ENCODE assay signal across 13 cellular contexts in genomic region chr1:41882068-41882477, GRCh38. TPM values are rescaled to one million over a fixed set of nuclear protein-coding genes. Genes with fewer than 3 reads are reported as not detected.
DNase-seq lines count a peak whose midpoint lies in the region; ATAC-seq, FAIRE-seq and TF ChIP-seq lines count a peak whose summit lies in the region.
"Had no signal": no experiment of that assay in that cellular context is flagged by ENCODE, and none has a peak within 500 bp of the region (broad histone marks: within the 10 kb centered on the region; RNA-seq: fewer than 3 reads in every experiment).

No MANE protein-coding gene starts in this region.

- peaks cover 13% of the 10 kb centered on the region for H3K4me1 Mint-ChIP-seq in activated T-helper 2 cell treated with anti-CD3 and anti-CD28 coated beads, Interferon-gamma antibody, Interleukin-2, Interleukin-4, amounts not matched to agents 10 μg/mL and 5 μg/mL and 100 μg/mL, durations not matched to agents 14 hours and 24 hours and 36 hours (ENCODE audit: low read depth)

- H3K36me3 ChIP-seq in breast epithelium (no peaks in the 10 kb centered on the region), mammary epithelial cell (ENCODE audit: insufficient read depth, low read length) (no peaks in the 10 kb centered on the region), upper lobe of left lung (no peaks in the 10 kb centered on the region), kidney (ENCODE audit: control insufficient read depth in 1 of 2, insufficient read depth in 2 of 2, low read length in 2 of 2) (no peaks in the 10 kb centered on the region)
- H3K36me3 ChIP-seq: Peyer's patch, spleen had no signal

- ATAC-seq in upper lobe of left lung (ENCODE audit: low FRiP score in 2 of 2) (no peak), GM21737 (IDR thresholded peaks at IDR 0.05; ENCODE audit: unreplicated experiment) (no peak)

- H3K27ac ChIP-seq in breast epithelium (peak overlapping the region; percentile 77 to 81), mammary epithelial cell (ENCODE audit: insufficient read depth, low read depth, low read length) (no peak overlapping the region), upper lobe of left lung (peak overlapping the region in 3 of 4 donors; percentile 3 to 42 (median 23)), kidney (ENCODE audit: low read depth in 2 of 2, low read length in 2 of 2) (no peak overlapping the region)
- H3K27ac ChIP-seq: spleen had no signal

- intact Hi-C loops in breast epithelium (cut with DNase I; ENCODE audit: low total_unique reads) (no loop called here), mammary epithelial cell (cut with micrococcal nuclease) (no loop called here), kidney (cut with DNase I) (no loop called here)
- intact Hi-C loops in activated T-helper 2 cell treated with anti-CD3 and anti-CD28 coated beads, Interferon-gamma antibody, Interleukin-2, Interleukin-4, amounts not matched to agents 10 μg/mL and 5 μg/mL and 100 μg/mL, durations not matched to agents 14 hours and 24 hours and 36 hours (cut with micrococcal nuclease): no loop called here

- H3K9me3 ChIP-seq in breast epithelium (no peaks in the 10 kb centered on the region), mammary epithelial cell (replicated peaks; ENCODE audit: insufficient read depth, low read length) (no peaks in the 10 kb centered on the region), upper lobe of left lung (no peaks in the 10 kb centered on the region), kidney (ENCODE audit: control insufficient read depth in 1 of 2, low read length in 2 of 2) (no peaks in the 10 kb centered on the region)
- H3K9me3 ChIP-seq: Peyer's patch, spleen had no signal

- H3K4me1 ChIP-seq in breast epithelium (no peaks in the 10 kb centered on the region), mammary epithelial cell (ENCODE audit: insufficient read depth, low read length) (peaks cover 7% of the 10 kb centered on the region), upper lobe of left lung (peaks cover 6 to 17% (median 13%) of the 10 kb centered on the region in 4 donors), kidney (ENCODE audit: control insufficient read depth in 1 of 2, insufficient read depth in 1 of 2, low read depth in 1 of 2, low read length in 2 of 2) (no peaks in the 10 kb centered on the region)
- H3K4me1 ChIP-seq: Peyer's patch had no signal

- no peaks in the 10 kb centered on the region for H3K36me3 Mint-ChIP-seq in activated T-helper 2 cell treated with anti-CD3 and anti-CD28 coated beads, Interferon-gamma antibody, Interleukin-2, Interleukin-4, amounts not matched to agents 10 μg/mL and 5 μg/mL and 100 μg/mL, durations not matched to agents 14 hours and 24 hours and 36 hours (ENCODE audit: low read depth)
- H3K36me3 Mint-ChIP-seq: IgD-negative memory B cell had no signal

- no peak overlapping the region for H3K4me3 Mint-ChIP-seq in activated T-helper 2 cell treated with anti-CD3 and anti-CD28 coated beads, Interferon-gamma antibody, Interleukin-2, Interleukin-4, amounts not matched to agents 10 μg/mL and 5 μg/mL and 100 μg/mL, durations not matched to agents 14 hours and 24 hours and 36 hours (ENCODE audit: low read depth)

- no peak for FAIRE-seq in kidney (lab: Jason Lieb, UNC)
- FAIRE-seq: frontal cortex had no signal

- H3K9ac ChIP-seq in mammary epithelial cell (ENCODE audit: insufficient read depth, low read length) (no peak overlapping the region), kidney (ENCODE audit: low read length in 2 of 2) (no peak overlapping the region)

- BruUV-seq in mammary epithelial cell (replicated peaks; lab: Mats Ljungman, UMichigan): no TSS peak

- WGBS in mammary epithelial cell (ENCODE audit: low coverage, missing lambda C conversion rate): 77% methylated on average over 5 of the region's 5 CpGs
- 53 to 59% methylated on average over 5 of the region's 5 CpGs for WGBS in upper lobe of left lung, 2 donors

- no peaks in the 10 kb centered on the region for H3K79me2 ChIP-seq in mammary epithelial cell (ENCODE audit: insufficient read depth, low read length)

- H3K4me2 ChIP-seq in mammary epithelial cell (ENCODE audit: insufficient read depth, low read depth, low read length): no peak overlapping the region

- DNase-seq in breast epithelium (ENCODE audit: low spot score in 2 of 2): peak in 1 of 2 donors; percentile 48
- no peak for DNase-seq in mammary epithelial cell
- peak; percentile 86 for DNase-seq in NCI-H510A treated with DMSO at 0.1 percent for 48 hours (lab: John Stamatoyannopoulos, UW)
- peak; percentile 20 to 61 for DNase-seq in erythroblast (lab: John Stamatoyannopoulos, UW)
- DNase-seq in upper lobe of left lung: no peak
- DNase-seq in activated T-helper 2 cell treated with anti-CD3 and anti-CD28 coated beads, Interferon-gamma antibody, Interleukin-2, Interleukin-4, amounts not matched to agents 10 μg/mL and 5 μg/mL and 100 μg/mL, durations not matched to agents 14 hours and 24 hours and 36 hours (ENCODE audit: low spot score): no peak
- DNase-seq in kidney: no peak
- DNase-seq: activated CD4-positive, CD25-positive, alpha-beta regulatory T cell; Peyer's patch; spleen had no signal

- no peak overlapping the region for H3K27ac Mint-ChIP-seq in activated T-helper 2 cell treated with anti-CD3 and anti-CD28 coated beads, Interferon-gamma antibody, Interleukin-2, Interleukin-4, amounts not matched to agents 10 μg/mL and 5 μg/mL and 100 μg/mL, durations not matched to agents 14 hours and 24 hours and 36 hours
- H3K27ac Mint-ChIP-seq: IgD-negative memory B cell had no signal

- no peaks in the 10 kb centered on the region for H3K9me3 Mint-ChIP-seq in activated T-helper 2 cell treated with anti-CD3 and anti-CD28 coated beads, Interferon-gamma antibody, Interleukin-2, Interleukin-4, amounts not matched to agents 10 μg/mL and 5 μg/mL and 100 μg/mL, durations not matched to agents 14 hours and 24 hours and 36 hours
- H3K9me3 Mint-ChIP-seq: IgD-negative memory B cell had no signal

- in situ Hi-C loops in mammary epithelial cell (cut with MboI; ENCODE audit: low sequenced_read_pairs in 2 of 2): no loop called here

- H4K20me1 ChIP-seq in mammary epithelial cell (ENCODE audit: insufficient read depth, low read length): no peaks in the 10 kb centered on the region

- CTCF ChIA-PET in mammary epithelial cell (lab: Charles Lee; ENCODE audit: low non-redundant PET): no interaction called here

- no peak for TF ChIP-seq EP300 in upper lobe of left lung (IDR thresholded peaks at IDR 0.05)

- no peak overlapping the region for H3K4me3 ChIP-seq in breast epithelium
- no peak overlapping the region for H3K4me3 ChIP-seq in mammary epithelial cell (replicated peaks in 1 of 3; ENCODE audit: insufficient read depth in 1 of 3, low read depth in 2 of 3, low read length in 3 of 3)
- H3K4me3 ChIP-seq in upper lobe of left lung: no peak overlapping the region
- no peak overlapping the region for H3K4me3 ChIP-seq in kidney (ENCODE audit: low read length in 2 of 2)
- H3K4me3 ChIP-seq: Peyer's patch, spleen had no signal

- H3K27me3 ChIP-seq in breast epithelium (no peaks in the 10 kb centered on the region), mammary epithelial cell (ENCODE audit: insufficient read depth, low read length) (no peaks in the 10 kb centered on the region), upper lobe of left lung (no peaks in the 10 kb centered on the region)
- H3K27me3 ChIP-seq: Peyer's patch, spleen had no signal

- H2AFZ ChIP-seq in mammary epithelial cell (ENCODE audit: low read depth, low read length): no peak overlapping the region

- H3K27me3 Mint-ChIP-seq in activated T-helper 2 cell treated with anti-CD3 and anti-CD28 coated beads, Interferon-gamma antibody, Interleukin-2, Interleukin-4, amounts not matched to agents 10 μg/mL and 5 μg/mL and 100 μg/mL, durations not matched to agents 14 hours and 24 hours and 36 hours (ENCODE audit: low read depth): peaks cover 7% of the 10 kb centered on the region
- H3K27me3 Mint-ChIP-seq: IgD-negative memory B cell had no signal

- TF ChIP-seq POLR2A in breast epithelium (IDR thresholded peaks at IDR 0.05) (no peak), erythroblast (IDR thresholded peaks at IDR 0.05; ENCODE audit: low read length) (no peak), upper lobe of left lung (IDR thresholded peaks at IDR 0.05) (no peak)

- dilution Hi-C loops in mammary epithelial cell (cut with HindIII; ENCODE audit: low sequenced_read_pairs): no loop called here

- TF ChIP-seq CTCF in breast epithelium (IDR thresholded peaks at IDR 0.05) (no peak), mammary epithelial cell (conservative IDR thresholded peaks at IDR 0.05 in 1 of 2, IDR thresholded peaks at IDR 0.05 in 1 of 2; ENCODE audit: extremely low read depth in 1 of 2, insufficient read depth in 1 of 2, low read depth in 1 of 2, low read length in 2 of 2) (no peak), upper lobe of left lung (IDR thresholded peaks at IDR 0.05) (no peak), kidney (IDR thresholded peaks at IDR 0.05; ENCODE audit: borderline replicate concordance, extremely low read depth, insufficient read depth) (no peak)

RNA-seq across cellular contexts. Expression of gene HIVEP3, which starts 36.6 kb away (rescaled TPM):
- 10 to 100 TPM in 1 of 3 donors, 1 to 10 TPM in 2; 3.5 to 13.5 (median 9.2) TPM for total RNA-seq in breast epithelium
- 1 to 10 TPM; 4.5 to 7.9 TPM for total RNA-seq in mammary epithelial cell
- polyA plus RNA-seq in mammary epithelial cell: 6.6 TPM
- 9.8 TPM for polyA minus RNA-seq in mammary epithelial cell
- total RNA-seq in upper lobe of left lung: 10 to 100 TPM in 5 of 6 donors, 1 to 10 TPM in 1; 9.7 to 23.0 (median 11.6) TPM
- total RNA-seq in activated T-helper 2 cell treated with anti-CD3 and anti-CD28 coated beads, Interferon-gamma antibody, Interleukin-2, Interleukin-4, amounts not matched to agents 10 μg/mL and 5 μg/mL and 100 μg/mL, durations not matched to agents 14 hours and 24 hours and 36 hours: 33.7 and 34.2 TPM in 2 replicates
- total RNA-seq in kidney: 11.0 TPM
- 3.5 TPM for polyA plus RNA-seq in kidney (ENCODE audit: insufficient read depth, low read depth, low replicate concordance)

Comparison
In these comparisons a context has a peak if more than half of its experiments do, and no peak if none do; other contexts are left out.
1. H3K27ac ChIP-seq: peak in breast epithelium (2 of 2) and upper lobe of left lung (3 of 4); none in mammary epithelial cell (single experiment) and kidney (0 of 2).
2. DNase-seq: peak in NCI-H510A treated with DMSO at 0.1 percent for 48 hours (single experiment) and erythroblast (2 of 2); none in mammary epithelial cell (single experiment), upper lobe of left lung (0 of 2), activated T-helper 2 cell treated with anti-CD3 and anti-CD28 coated beads, Interferon-gamma antibody, Interleukin-2, Interleukin-4, amounts not matched to agents 10 μg/mL and 5 μg/mL and 100 μg/mL, durations not matched to agents 14 hours and 24 hours and 36 hours (single experiment) and kidney (single experiment).